In genomic region chr4:74523076-74523475, GRCh38 we compare ENCODE assay signal across 28 cellular contexts.
"Had no signal": no experiment of that assay in that cellular context is flagged by ENCODE, and none has a peak within 500 bp of the region (broad histone marks: within the 10 kb centered on the region; RNA-seq: fewer than 3 reads in every experiment).

No MANE protein-coding gene starts in this region.

- H3K4me3 Mint-ChIP-seq: mesothelial cell of epicardium; naive B cell; natural killer cell; nephron progenitor cell; neural progenitor cell; stimulated activated effector memory CD8-positive, alpha-beta T cell treated with anti-CD3 and anti-CD28 coated beads, Interleukin-12 subunit alpha, Interleukin-12 subunit beta, amount 100 ng/mL, for 72 hours; stimulated activated naive CD8-positive, alpha-beta T cell treated with anti-CD3 and anti-CD28 coated beads, Interleukin-15, Interleukin-2, amounts not matched to agents 100 ng/mL and 50 ng/mL, for 24 hours; type B pancreatic cell had no signal

- H3K9me3 Mint-ChIP-seq: mesothelial cell of epicardium; naive B cell; natural killer cell; nephron progenitor cell; neural progenitor cell; stimulated activated effector memory CD8-positive, alpha-beta T cell treated with anti-CD3 and anti-CD28 coated beads, Interleukin-12 subunit alpha, Interleukin-12 subunit beta, amount 100 ng/mL, for 72 hours; stimulated activated naive CD8-positive, alpha-beta T cell treated with anti-CD3 and anti-CD28 coated beads, Interleukin-15, Interleukin-2, amounts not matched to agents 100 ng/mL and 50 ng/mL, for 24 hours; type B pancreatic cell had no signal

- H3K4me3 ChIP-seq: hepatocyte, left ventricle myocardium inferior, lung, mucosa of descending colon, neural progenitor cell, ovary, right atrium auricular region, right lobe of liver, skin epidermis, spleen, suprapubic skin, thoracic aorta, tibial artery, uterus had no signal

- H3K9me3 ChIP-seq: left ventricle myocardium inferior, mucosa of descending colon, neutrophil, ovary, right atrium auricular region, right lobe of liver, spleen, suprapubic skin, thoracic aorta, tibial artery, uterus had no signal

- H3K4me1 ChIP-seq: left ventricle myocardium inferior, neural progenitor cell, right atrium auricular region, right lobe of liver, spleen, suprapubic skin, tibial artery, uterus had no signal

- H2AFZ ChIP-seq: hepatocyte, neural progenitor cell had no signal

- H3K27ac ChIP-seq: hepatocyte, left ventricle myocardium inferior, neural progenitor cell, neutrophil, ovary, right atrium auricular region, right lobe of liver, skin epidermis, spleen, suprapubic skin, thoracic aorta, tibial artery, uterus had no signal

- ATAC-seq: mucosa of descending colon; natural killer cell; stimulated activated effector memory CD8-positive, alpha-beta T cell treated with anti-CD3 and anti-CD28 coated beads, Interleukin-12 subunit alpha, Interleukin-12 subunit beta, amount 100 ng/mL, for 72 hours had no signal

- H3K36me3 ChIP-seq: left ventricle myocardium inferior, neural progenitor cell, neutrophil, ovary, right atrium auricular region, right lobe of liver, spleen, suprapubic skin, thoracic aorta, tibial artery, uterus had no signal

- H3K4me1 Mint-ChIP-seq: mesothelial cell of epicardium; naive B cell; natural killer cell; nephron progenitor cell; neural progenitor cell; stimulated activated effector memory CD8-positive, alpha-beta T cell treated with anti-CD3 and anti-CD28 coated beads, Interleukin-12 subunit alpha, Interleukin-12 subunit beta, amount 100 ng/mL, for 72 hours had no signal

- H3K27ac Mint-ChIP-seq: mesothelial cell of epicardium; naive B cell; natural killer cell; nephron progenitor cell; neural progenitor cell; progenitor cell of endocrine pancreas; stimulated activated effector memory CD8-positive, alpha-beta T cell treated with anti-CD3 and anti-CD28 coated beads, Interleukin-12 subunit alpha, Interleukin-12 subunit beta, amount 100 ng/mL, for 72 hours; stimulated activated naive CD8-positive, alpha-beta T cell treated with anti-CD3 and anti-CD28 coated beads, Interleukin-15, Interleukin-2, amounts not matched to agents 100 ng/mL and 50 ng/mL, for 24 hours; type B pancreatic cell had no signal

- H3K79me2 ChIP-seq: hepatocyte had no signal

- H3K27me3 ChIP-seq: hepatocyte, neural progenitor cell, neutrophil, ovary, right atrium auricular region, right lobe of liver, spleen, suprapubic skin, tibial artery, uterus had no signal

- H3K4me2 ChIP-seq: hepatocyte, neural progenitor cell had no signal

- H3K36me3 Mint-ChIP-seq: mesothelial cell of epicardium; naive B cell; natural killer cell; neural progenitor cell; stimulated activated effector memory CD8-positive, alpha-beta T cell treated with anti-CD3 and anti-CD28 coated beads, Interleukin-12 subunit alpha, Interleukin-12 subunit beta, amount 100 ng/mL, for 72 hours; type B pancreatic cell had no signal

- DNase-seq: islet precursor cell; left ventricle myocardium inferior; mesendoderm; mucosa of descending colon; naive B cell; natural killer cell; nephron progenitor cell; occipital lobe; ovary; right lobe of liver; spleen; stimulated activated CD4-positive, alpha-beta T cell treated with anti-CD3 and anti-CD28 coated beads, Interleukin-4, amount 100 ng/mL, for 24 hours; stimulated activated naive CD4-positive, alpha-beta T cell; tibial artery; uterus had no signal

- H3K27me3 Mint-ChIP-seq: stimulated activated naive CD8-positive, alpha-beta T cell treated with anti-CD3 and anti-CD28 coated beads, Interleukin-15, Interleukin-2, amounts not matched to agents 100 ng/mL and 50 ng/mL, for 24 hours had no signal
